In the genomic region with DNA sequence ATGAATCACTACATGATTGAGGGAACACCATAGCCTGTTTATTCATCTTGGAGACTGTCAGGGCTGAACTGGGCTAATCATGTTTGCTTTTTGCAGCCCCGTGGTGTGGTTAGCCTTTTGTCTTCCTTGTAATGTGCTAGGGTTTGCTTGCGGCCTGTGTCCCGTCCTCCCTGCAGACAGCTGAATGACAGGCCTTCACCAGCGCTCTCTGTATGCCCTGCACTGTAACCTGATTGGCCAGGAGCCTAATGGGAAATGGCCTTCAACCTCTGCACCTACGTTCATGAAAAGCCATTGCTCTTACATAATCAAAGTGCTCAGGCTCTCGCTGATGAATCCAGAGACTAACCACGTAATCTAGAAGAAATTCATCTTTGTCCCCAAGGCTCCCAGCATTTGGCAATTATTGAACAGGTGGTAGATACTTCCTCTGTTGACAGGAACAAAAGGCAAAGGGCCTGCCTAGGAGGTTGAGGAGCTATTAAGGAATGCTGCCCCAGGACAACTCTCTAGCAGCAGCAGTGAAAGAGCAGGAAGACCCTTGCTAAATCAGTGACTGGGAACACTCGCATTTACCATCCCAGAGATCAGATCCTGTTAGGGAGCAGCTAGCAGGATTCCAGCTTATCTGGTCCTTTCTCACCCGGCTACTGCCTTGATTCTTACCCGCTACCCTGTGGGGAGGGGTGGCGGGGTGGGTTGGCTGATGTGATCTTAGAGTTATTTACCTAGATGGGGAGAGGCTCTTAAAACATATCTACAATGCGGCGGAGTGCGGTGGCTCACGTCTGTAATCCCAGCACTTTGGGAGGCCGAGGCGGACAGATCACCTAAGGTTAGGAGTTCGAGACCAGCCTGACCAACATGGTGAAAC, we compare ENCODE assay signal across 1 cellular context.
TF ChIP-seq lines count a peak whose summit lies in the region.

No MANE protein-coding gene starts in this region.

TF ChIP-seq in HepG2, 621 proteins besides CTCF, POLR2A, EP300 and RAD21 (continued from another document and continues in another):
- TF ChIP-seq ZNF556 (CRISPR knock-in tag; IDR thresholded peaks at IDR 0.05; ENCODE audit: borderline replicate concordance): no peak; the same call in 1 of the 2 replicates
- TF ChIP-seq NFYC (CRISPR knock-in tag; IDR thresholded peaks at IDR 0.05): peak; percentile 87
- TF ChIP-seq, protein P1, sequence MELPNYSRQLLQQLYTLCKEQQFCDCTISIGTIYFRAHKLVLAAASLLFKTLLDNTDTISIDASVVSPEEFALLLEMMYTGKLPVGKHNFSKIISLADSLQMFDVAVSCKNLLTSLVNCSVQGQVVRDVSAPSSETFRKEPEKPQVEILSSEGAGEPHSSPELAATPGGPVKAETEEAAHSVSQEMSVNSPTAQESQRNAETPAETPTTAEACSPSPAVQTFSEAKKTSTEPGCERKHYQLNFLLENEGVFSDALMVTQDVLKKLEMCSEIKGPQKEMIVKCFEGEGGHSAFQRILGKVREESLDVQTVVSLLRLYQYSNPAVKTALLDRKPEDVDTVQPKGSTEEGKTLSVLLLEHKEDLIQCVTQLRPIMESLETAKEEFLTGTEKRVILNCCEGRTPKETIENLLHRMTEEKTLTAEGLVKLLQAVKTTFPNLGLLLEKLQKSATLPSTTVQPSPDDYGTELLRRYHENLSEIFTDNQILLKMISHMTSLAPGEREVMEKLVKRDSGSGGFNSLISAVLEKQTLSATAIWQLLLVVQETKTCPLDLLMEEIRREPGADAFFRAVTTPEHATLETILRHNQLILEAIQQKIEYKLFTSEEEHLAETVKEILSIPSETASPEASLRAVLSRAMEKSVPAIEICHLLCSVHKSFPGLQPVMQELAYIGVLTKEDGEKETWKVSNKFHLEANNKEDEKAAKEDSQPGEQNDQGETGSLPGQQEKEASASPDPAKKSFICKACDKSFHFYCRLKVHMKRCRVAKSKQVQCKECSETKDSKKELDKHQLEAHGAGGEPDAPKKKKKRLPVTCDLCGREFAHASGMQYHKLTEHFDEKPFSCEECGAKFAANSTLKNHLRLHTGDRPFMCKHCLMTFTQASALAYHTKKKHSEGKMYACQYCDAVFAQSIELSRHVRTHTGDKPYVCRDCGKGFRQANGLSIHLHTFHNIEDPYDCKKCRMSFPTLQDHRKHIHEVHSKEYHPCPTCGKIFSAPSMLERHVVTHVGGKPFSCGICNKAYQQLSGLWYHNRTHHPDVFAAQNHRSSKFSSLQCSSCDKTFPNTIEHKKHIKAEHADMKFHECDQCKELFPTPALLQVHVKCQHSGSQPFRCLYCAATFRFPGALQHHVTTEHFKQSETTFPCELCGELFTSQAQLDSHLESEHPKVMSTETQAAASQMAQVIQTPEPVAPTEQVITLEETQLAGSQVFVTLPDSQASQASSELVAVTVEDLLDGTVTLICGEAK (IDR thresholded peaks at IDR 0.05): no peak
- TF ChIP-seq, protein P1 (CRISPR knock-in tag; IDR thresholded peaks at IDR 0.05): peak; percentile 61; the same call in 1 of the 2 replicates
- TF ChIP-seq MEIS1 (CRISPR knock-in tag; IDR thresholded peaks at IDR 0.05; ENCODE audit: borderline replicate concordance): peak; percentile 97
- peak; percentile 60 for TF ChIP-seq BORCS8-MEF2B (CRISPR knock-in tag; IDR thresholded peaks at IDR 0.05)
- peak; percentile 83 for TF ChIP-seq ZBTB20 (CRISPR knock-in tag; IDR thresholded peaks at IDR 0.05; ENCODE audit: borderline replicate concordance, low read depth)
- TF ChIP-seq, protein P2, sequence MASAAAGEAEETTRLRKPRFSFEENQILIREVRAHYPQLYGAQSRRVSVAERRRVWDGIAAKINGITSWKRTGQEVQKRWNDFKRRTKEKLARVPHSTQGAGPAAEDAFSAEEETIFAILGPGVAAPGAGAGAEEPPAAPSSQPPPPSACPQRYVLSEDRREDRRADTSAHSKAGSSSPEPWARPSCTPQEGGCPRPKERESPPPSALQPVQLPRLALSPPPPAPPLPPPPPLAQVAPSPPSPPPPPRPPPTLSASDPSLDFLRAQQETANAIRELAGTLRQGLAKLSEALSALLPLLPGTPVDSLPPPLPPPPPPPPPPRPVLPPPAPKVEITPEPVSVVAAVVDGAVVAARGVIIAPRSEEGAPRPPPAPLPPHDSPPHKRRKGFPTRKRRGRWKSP (CRISPR knock-in tag; IDR thresholded peaks at IDR 0.05): peak; percentile 57; the same call in 1 of the 2 replicates
- TF ChIP-seq CENPX (CRISPR knock-in tag; IDR thresholded peaks at IDR 0.05): no peak
- TF ChIP-seq MYC (CRISPR knock-in tag; IDR thresholded peaks at IDR 0.05; ENCODE audit: borderline replicate concordance): peak; percentile 75; the same call in 1 of the 2 replicates
- peak; percentile 94 for TF ChIP-seq GATAD2A (CRISPR knock-in tag; IDR thresholded peaks at IDR 0.05)
- TF ChIP-seq FOXP1 (IDR thresholded peaks at IDR 0.05): no peak
- TF ChIP-seq FOXP1 (CRISPR knock-in tag; IDR thresholded peaks at IDR 0.05): peak; percentile 68; the same call in 1 of the 2 replicates
- TF ChIP-seq, protein P3, sequence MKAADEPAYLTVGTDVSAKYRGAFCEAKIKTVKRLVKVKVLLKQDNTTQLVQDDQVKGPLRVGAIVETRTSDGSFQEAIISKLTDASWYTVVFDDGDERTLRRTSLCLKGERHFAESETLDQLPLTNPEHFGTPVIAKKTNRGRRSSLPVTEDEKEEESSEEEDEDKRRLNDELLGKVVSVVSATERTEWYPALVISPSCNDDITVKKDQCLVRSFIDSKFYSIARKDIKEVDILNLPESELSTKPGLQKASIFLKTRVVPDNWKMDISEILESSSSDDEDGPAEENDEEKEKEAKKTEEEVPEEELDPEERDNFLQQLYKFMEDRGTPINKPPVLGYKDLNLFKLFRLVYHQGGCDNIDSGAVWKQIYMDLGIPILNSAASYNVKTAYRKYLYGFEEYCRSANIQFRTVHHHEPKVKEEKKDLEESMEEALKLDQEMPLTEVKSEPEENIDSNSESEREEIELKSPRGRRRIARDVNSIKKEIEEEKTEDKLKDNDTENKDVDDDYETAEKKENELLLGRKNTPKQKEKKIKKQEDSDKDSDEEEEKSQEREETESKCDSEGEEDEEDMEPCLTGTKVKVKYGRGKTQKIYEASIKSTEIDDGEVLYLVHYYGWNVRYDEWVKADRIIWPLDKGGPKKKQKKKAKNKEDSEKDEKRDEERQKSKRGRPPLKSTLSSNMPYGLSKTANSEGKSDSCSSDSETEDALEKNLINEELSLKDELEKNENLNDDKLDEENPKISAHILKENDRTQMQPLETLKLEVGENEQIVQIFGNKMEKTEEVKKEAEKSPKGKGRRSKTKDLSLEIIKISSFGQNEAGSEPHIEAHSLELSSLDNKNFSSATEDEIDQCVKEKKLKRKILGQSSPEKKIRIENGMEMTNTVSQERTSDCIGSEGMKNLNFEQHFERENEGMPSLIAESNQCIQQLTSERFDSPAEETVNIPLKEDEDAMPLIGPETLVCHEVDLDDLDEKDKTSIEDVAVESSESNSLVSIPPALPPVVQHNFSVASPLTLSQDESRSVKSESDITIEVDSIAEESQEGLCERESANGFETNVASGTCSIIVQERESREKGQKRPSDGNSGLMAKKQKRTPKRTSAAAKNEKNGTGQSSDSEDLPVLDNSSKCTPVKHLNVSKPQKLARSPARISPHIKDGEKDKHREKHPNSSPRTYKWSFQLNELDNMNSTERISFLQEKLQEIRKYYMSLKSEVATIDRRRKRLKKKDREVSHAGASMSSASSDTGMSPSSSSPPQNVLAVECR (CRISPR knock-in tag; IDR thresholded peaks at IDR 0.05; ENCODE audit: borderline replicate concordance): peak; percentile 64; the same call in 1 of the 2 replicates
- TF ChIP-seq ZNF766 (CRISPR knock-in tag; IDR thresholded peaks at IDR 0.05; ENCODE audit: borderline replicate concordance): 0 out of 2 replicates have a peak, but pooled peaks have one; percentile 23
- TF ChIP-seq ZNF605 (CRISPR knock-in tag; IDR thresholded peaks at IDR 0.05): peak; percentile 57; the same call in 1 of the 2 replicates
- TF ChIP-seq, protein P4, sequence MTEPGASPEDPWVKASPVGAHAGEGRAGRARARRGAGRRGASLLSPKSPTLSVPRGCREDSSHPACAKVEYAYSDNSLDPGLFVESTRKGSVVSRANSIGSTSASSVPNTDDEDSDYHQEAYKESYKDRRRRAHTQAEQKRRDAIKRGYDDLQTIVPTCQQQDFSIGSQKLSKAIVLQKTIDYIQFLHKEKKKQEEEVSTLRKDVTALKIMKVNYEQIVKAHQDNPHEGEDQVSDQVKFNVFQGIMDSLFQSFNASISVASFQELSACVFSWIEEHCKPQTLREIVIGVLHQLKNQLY (CRISPR knock-in tag; IDR thresholded peaks at IDR 0.05): peak; percentile 26; the same call in 1 of the 2 replicates
- TF ChIP-seq, protein P5, sequence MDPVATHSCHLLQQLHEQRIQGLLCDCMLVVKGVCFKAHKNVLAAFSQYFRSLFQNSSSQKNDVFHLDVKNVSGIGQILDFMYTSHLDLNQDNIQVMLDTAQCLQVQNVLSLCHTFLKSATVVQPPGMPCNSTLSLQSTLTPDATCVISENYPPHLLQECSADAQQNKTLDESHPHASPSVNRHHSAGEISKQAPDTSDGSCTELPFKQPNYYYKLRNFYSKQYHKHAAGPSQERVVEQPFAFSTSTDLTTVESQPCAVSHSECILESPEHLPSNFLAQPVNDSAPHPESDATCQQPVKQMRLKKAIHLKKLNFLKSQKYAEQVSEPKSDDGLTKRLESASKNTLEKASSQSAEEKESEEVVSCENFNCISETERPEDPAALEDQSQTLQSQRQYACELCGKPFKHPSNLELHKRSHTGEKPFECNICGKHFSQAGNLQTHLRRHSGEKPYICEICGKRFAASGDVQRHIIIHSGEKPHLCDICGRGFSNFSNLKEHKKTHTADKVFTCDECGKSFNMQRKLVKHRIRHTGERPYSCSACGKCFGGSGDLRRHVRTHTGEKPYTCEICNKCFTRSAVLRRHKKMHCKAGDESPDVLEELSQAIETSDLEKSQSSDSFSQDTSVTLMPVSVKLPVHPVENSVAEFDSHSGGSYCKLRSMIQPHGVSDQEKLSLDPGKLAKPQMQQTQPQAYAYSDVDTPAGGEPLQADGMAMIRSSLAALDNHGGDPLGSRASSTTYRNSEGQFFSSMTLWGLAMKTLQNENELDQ (CRISPR knock-in tag; IDR thresholded peaks at IDR 0.05; ENCODE audit: borderline replicate concordance): no peak
- TF ChIP-seq, protein P6, sequence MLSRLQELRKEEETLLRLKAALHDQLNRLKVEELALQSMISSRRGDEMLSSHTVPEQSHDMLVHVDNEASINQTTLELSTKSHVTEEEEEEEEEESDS (CRISPR knock-in tag; IDR thresholded peaks at IDR 0.05; ENCODE audit: borderline replicate concordance): 0 out of 2 replicates have a peak, but pooled peaks have one; percentile 41
- TF ChIP-seq RARA (CRISPR knock-in tag; IDR thresholded peaks at IDR 0.05): peak; percentile 96
- 0 out of 2 replicates have a peak, but pooled peaks have one; percentile 22 for TF ChIP-seq ZNF816 (CRISPR knock-in tag; IDR thresholded peaks at IDR 0.05; ENCODE audit: borderline replicate concordance)
- no peak for TF ChIP-seq RBM39 (IDR thresholded peaks at IDR 0.05; ENCODE audit: low read depth, low read length, poor library complexity, severe bottlenecking)
- TF ChIP-seq, protein P7, sequence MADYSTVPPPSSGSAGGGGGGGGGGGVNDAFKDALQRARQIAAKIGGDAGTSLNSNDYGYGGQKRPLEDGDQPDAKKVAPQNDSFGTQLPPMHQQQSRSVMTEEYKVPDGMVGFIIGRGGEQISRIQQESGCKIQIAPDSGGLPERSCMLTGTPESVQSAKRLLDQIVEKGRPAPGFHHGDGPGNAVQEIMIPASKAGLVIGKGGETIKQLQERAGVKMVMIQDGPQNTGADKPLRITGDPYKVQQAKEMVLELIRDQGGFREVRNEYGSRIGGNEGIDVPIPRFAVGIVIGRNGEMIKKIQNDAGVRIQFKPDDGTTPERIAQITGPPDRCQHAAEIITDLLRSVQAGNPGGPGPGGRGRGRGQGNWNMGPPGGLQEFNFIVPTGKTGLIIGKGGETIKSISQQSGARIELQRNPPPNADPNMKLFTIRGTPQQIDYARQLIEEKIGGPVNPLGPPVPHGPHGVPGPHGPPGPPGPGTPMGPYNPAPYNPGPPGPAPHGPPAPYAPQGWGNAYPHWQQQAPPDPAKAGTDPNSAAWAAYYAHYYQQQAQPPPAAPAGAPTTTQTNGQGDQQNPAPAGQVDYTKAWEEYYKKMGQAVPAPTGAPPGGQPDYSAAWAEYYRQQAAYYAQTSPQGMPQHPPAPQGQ (CRISPR knock-in tag; IDR thresholded peaks at IDR 0.05; ENCODE audit: borderline replicate concordance): no peak
- peak; percentile 63; the same call in 1 of the 2 replicates for TF ChIP-seq SP4 (CRISPR knock-in tag; IDR thresholded peaks at IDR 0.05)
- TF ChIP-seq SNRNP70 (IDR thresholded peaks at IDR 0.05; ENCODE audit: low read depth, low read length): no peak
- TF ChIP-seq, protein P8, sequence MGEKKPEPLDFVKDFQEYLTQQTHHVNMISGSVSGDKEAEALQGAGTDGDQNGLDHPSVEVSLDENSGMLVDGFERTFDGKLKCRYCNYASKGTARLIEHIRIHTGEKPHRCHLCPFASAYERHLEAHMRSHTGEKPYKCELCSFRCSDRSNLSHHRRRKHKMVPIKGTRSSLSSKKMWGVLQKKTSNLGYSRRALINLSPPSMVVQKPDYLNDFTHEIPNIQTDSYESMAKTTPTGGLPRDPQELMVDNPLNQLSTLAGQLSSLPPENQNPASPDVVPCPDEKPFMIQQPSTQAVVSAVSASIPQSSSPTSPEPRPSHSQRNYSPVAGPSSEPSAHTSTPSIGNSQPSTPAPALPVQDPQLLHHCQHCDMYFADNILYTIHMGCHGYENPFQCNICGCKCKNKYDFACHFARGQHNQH (CRISPR knock-in tag; IDR thresholded peaks at IDR 0.05): peak; percentile 85; the same call in 1 of the 2 replicates
